Comparison of ENCODE assay signal across 13 cellular contexts in the genomic region with DNA sequence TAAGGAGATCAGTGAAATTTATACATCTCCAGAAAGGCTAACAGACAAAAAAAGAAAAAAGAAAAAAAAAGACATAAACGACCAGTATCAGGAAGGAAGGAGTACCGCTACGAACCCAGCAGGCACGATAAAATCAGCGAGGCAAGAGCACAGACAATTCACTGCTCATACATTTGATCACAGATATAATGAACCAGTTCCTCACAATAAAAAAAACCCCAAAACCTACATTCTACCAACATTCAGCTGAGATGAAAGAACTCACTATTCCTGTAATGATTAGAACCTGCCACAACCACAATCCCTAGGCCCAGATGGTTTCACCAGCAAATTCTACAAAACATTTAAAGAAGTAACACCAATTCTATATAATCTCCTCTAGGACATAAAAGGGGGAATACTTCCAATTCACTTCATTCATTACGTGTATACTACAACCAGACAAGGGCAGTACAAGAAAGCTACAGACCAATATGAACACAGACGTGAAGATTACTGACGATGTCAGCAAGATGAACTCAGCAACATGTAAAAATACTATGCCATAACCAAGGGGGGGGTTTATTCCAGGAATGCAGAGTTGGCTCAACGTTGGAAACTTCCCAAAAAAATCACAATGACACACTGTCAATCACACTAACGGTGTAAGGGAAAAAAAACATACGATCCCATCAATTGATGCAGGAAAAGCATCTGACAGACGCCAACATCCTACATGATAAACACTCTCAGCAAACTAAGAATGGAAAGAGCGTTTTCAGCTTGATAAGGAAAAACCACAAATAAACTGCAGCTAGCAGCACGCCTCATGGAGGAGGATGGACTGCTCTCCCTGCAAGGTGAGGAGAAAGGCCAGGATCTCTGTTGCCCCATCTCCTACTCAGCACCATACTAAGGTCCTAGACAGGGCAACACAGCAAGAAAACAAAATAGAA.
DNase-seq lines count a peak whose midpoint lies in the region; ATAC-seq, FAIRE-seq and TF ChIP-seq lines count a peak whose summit lies in the region.
"Had no signal": no experiment of that assay in that cellular context is flagged by ENCODE, and none has a peak within 500 bp of the region (broad histone marks: within the 10 kb centered on the region; RNA-seq: fewer than 3 reads in every experiment).

No MANE protein-coding gene starts in this region.

- POLR2A ChIA-PET in WTC11 (lab: Charles Lee) = no interaction called here

- peak overlapping the region; percentile 81 for H3K4me3 ChIP-seq in CD4-positive, CD25-positive, alpha-beta regulatory T cell (ENCODE audit: low read depth, low read length)
- H3K4me3 ChIP-seq in gastroesophageal sphincter = no peak overlapping the region
- H3K4me3 ChIP-seq: gastrocnemius medialis had no signal

- H3K9me3 Mint-ChIP-seq in CD4-positive, CD25-positive, alpha-beta regulatory T cell = no peaks in the 10 kb centered on the region
- H3K9me3 Mint-ChIP-seq in WTC11 = 0 out of 2 replicates have a peak, but pooled peaks cover 3% of the 10 kb centered on the region
- H3K9me3 Mint-ChIP-seq in effector memory CD8-positive, alpha-beta T cell = no peaks in the 10 kb centered on the region

- H3K27me3 Mint-ChIP-seq in CD4-positive, CD25-positive, alpha-beta regulatory T cell = no peaks in the 10 kb centered on the region
- no peaks in the 10 kb centered on the region for H3K27me3 Mint-ChIP-seq in WTC11 (ENCODE audit: low read depth)
- no peaks in the 10 kb centered on the region for H3K27me3 Mint-ChIP-seq in effector memory CD8-positive, alpha-beta T cell

- no peaks in the 10 kb centered on the region for H3K27me3 ChIP-seq in CD4-positive, CD25-positive, alpha-beta regulatory T cell (ENCODE audit: control insufficient read depth, insufficient read depth, low read length)
- no peaks in the 10 kb centered on the region for H3K27me3 ChIP-seq in gastroesophageal sphincter
- H3K27me3 ChIP-seq: gastrocnemius medialis had no signal

- no peaks in the 10 kb centered on the region for H3K9me3 ChIP-seq in CD4-positive, CD25-positive, alpha-beta regulatory T cell (ENCODE audit: control insufficient read depth in 2 of 2, low read length in 2 of 2)
- H3K9me3 ChIP-seq in gastroesophageal sphincter = no peaks in the 10 kb centered on the region
- H3K9me3 ChIP-seq: gastrocnemius medialis, neutrophil had no signal

- peaks cover 21% of the 10 kb centered on the region for H3K36me3 Mint-ChIP-seq in CD4-positive, CD25-positive, alpha-beta regulatory T cell
- peaks cover under 1% of the 10 kb centered on the region for H3K36me3 Mint-ChIP-seq in WTC11
- H3K36me3 Mint-ChIP-seq in effector memory CD8-positive, alpha-beta T cell (ENCODE audit: insufficient read depth) = peaks cover 7% of the 10 kb centered on the region

- H3K4me1 ChIP-seq in CD4-positive, CD25-positive, alpha-beta regulatory T cell (ENCODE audit: control insufficient read depth, insufficient read depth, low read length, poor library complexity, severe bottlenecking) = peaks cover 73% of the 10 kb centered on the region
- H3K4me1 ChIP-seq in gastroesophageal sphincter = no peaks in the 10 kb centered on the region
- H3K4me1 ChIP-seq: gastrocnemius medialis had no signal

- no peak for TF ChIP-seq EP300 in gastroesophageal sphincter (IDR thresholded peaks at IDR 0.05)

- H3K4me1 Mint-ChIP-seq in CD4-positive, CD25-positive, alpha-beta regulatory T cell = peaks cover 24 to 76% (median 55%) of the 10 kb centered on the region in 4 donors
- no peaks in the 10 kb centered on the region for H3K4me1 Mint-ChIP-seq in WTC11
- H3K4me1 Mint-ChIP-seq in effector memory CD8-positive, alpha-beta T cell (ENCODE audit: low read depth in 2 of 2) = peaks cover 47 to 63% of the 10 kb centered on the region in 2 donors
- H3K4me1 Mint-ChIP-seq: H9 had no signal

- CTCF ChIA-PET in WTC11 (lab: Charles Lee) = interaction anchor here (1.3 kb wide), 1 partner anchor 43 kb away, joined by 5 read pairs; no protein-coding TSS in a partner anchor

- no peak for TF ChIP-seq CTCF in WTC11 (IDR thresholded peaks at IDR 0.05)
- no peak for TF ChIP-seq CTCF in gastroesophageal sphincter (IDR thresholded peaks at IDR 0.05)

- H3K27ac ChIP-seq in CD4-positive, CD25-positive, alpha-beta regulatory T cell (ENCODE audit: insufficient read depth, low read length, poor library complexity, severe bottlenecking) = peak overlapping the region; percentile 90
- no peak overlapping the region for H3K27ac ChIP-seq in gastroesophageal sphincter
- H3K27ac ChIP-seq: gastrocnemius medialis, neutrophil had no signal

- H3K27ac Mint-ChIP-seq in CD4-positive, CD25-positive, alpha-beta regulatory T cell = peak overlapping the region; percentile 93 to 96 (median 95)
- H3K27ac Mint-ChIP-seq in WTC11 = 0 out of 2 replicates have a peak overlapping the region, but pooled peaks have one; percentile 32
- peak overlapping the region; percentile 72 to 73 for H3K27ac Mint-ChIP-seq in effector memory CD8-positive, alpha-beta T cell

- peaks cover 27% of the 10 kb centered on the region for H3K36me3 ChIP-seq in CD4-positive, CD25-positive, alpha-beta regulatory T cell (ENCODE audit: control insufficient read depth, insufficient read depth, low read length)
- H3K36me3 ChIP-seq in gastroesophageal sphincter = peaks cover 0 to 14% of the 10 kb centered on the region in 2 donors
- H3K36me3 ChIP-seq: gastrocnemius medialis, neutrophil had no signal

- FAIRE-seq in HTR-8/SVneo (lab: Jason Lieb, UNC) = peak; percentile 57

- peak; percentile 40 to 53 for ATAC-seq in CD4-positive, CD25-positive, alpha-beta regulatory T cell (ENCODE audit: low read depth in 2 of 2)
- ATAC-seq in WTC11 (no peak), gastroesophageal sphincter (no peak), GM21515 (IDR thresholded peaks at IDR 0.05; ENCODE audit: unreplicated experiment) (no peak)
- peak; percentile 74 for ATAC-seq in effector memory CD8-positive, alpha-beta T cell (replicated peaks)
- ATAC-seq: gastrocnemius medialis had no signal

- DNase-seq in CD4-positive, CD25-positive, alpha-beta regulatory T cell = peak in 2 of 3 donors; percentile 73 to 74
- DNase-seq in HTR-8/SVneo (ENCODE audit: insufficient read length, low spot score) (no peak), WTC11 (ENCODE audit: low spot score) (no peak), hypothalamus (lab: John Stamatoyannopoulos, UW) (no peak), NCI-H187 treated with DMSO at 0.1 percent for 48 hours (lab: John Stamatoyannopoulos, UW) (no peak)
- DNase-seq in effector memory CD8-positive, alpha-beta T cell = no peak
- DNase-seq: activated effector memory CD4-positive, alpha-beta T cell treated with Interleukin-2 at 50 U/mL for 16 hours; gastrocnemius medialis; H9; NCI-H2081 had no signal

- 68 to 70% methylated on average over 10 to 13 of the region's 14 CpGs for WGBS in gastroesophageal sphincter (ENCODE audit: low coverage in 1 of 2), 2 donors

- peak overlapping the region; percentile 68 to 70 (median 70) for H3K4me3 Mint-ChIP-seq in CD4-positive, CD25-positive, alpha-beta regulatory T cell
- H3K4me3 Mint-ChIP-seq in WTC11 = no peak overlapping the region
- H3K4me3 Mint-ChIP-seq in effector memory CD8-positive, alpha-beta T cell = peak overlapping the region; percentile 58 to 60
- H3K4me3 Mint-ChIP-seq: H9 had no signal

- no peak for TF ChIP-seq POLR2A in gastroesophageal sphincter (IDR thresholded peaks at IDR 0.05)

TF ChIP-seq in WTC11, 78 proteins besides CTCF, POLR2A, EP300 and RAD21:
- TF ChIP-seq, protein P1, sequence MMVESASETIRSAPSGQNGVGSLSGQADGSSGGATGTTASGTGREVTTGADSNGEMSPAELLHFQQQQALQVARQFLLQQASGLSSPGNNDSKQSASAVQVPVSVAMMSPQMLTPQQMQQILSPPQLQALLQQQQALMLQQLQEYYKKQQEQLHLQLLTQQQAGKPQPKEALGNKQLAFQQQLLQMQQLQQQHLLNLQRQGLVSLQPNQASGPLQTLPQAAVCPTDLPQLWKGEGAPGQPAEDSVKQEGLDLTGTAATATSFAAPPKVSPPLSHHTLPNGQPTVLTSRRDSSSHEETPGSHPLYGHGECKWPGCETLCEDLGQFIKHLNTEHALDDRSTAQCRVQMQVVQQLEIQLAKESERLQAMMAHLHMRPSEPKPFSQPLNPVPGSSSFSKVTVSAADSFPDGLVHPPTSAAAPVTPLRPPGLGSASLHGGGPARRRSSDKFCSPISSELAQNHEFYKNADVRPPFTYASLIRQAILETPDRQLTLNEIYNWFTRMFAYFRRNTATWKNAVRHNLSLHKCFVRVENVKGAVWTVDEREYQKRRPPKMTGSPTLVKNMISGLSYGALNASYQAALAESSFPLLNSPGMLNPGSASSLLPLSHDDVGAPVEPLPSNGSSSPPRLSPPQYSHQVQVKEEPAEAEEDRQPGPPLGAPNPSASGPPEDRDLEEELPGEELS (CRISPR knock-in tag; IDR thresholded peaks at IDR 0.05) = no peak
- TF ChIP-seq ESRRA (CRISPR knock-in tag; IDR thresholded peaks at IDR 0.05; ENCODE audit: borderline replicate concordance) (no peak), ZNF423 (CRISPR knock-in tag; IDR thresholded peaks at IDR 0.05) (no peak), ZNF396 (CRISPR knock-in tag; IDR thresholded peaks at IDR 0.05; ENCODE audit: borderline replicate concordance) (no peak), FOXP1 (CRISPR knock-in tag; IDR thresholded peaks at IDR 0.05; ENCODE audit: borderline replicate concordance) (no peak), NR2C2 (CRISPR knock-in tag; IDR thresholded peaks at IDR 0.05) (no peak), SOX15 (CRISPR knock-in tag; IDR thresholded peaks at IDR 0.05) (no peak), FOXK1 (CRISPR knock-in tag; IDR thresholded peaks at IDR 0.05) (no peak), NR3C1 (CRISPR knock-in tag; conservative IDR thresholded peaks at IDR 0.05; ENCODE audit: low read depth) (no peak), NFATC4 (CRISPR knock-in tag; IDR thresholded peaks at IDR 0.05) (no peak), TP53 (CRISPR knock-in tag; IDR thresholded peaks at IDR 0.05) (no peak), E2F1 (CRISPR knock-in tag; IDR thresholded peaks at IDR 0.05) (no peak)
TF ChIP-seq in WTC11: peak in this region for 0.

Comparison
In these comparisons a context has a peak if more than half of its experiments do, and no peak if none do; other contexts are left out.
1. ATAC-seq: peak in CD4-positive, CD25-positive, alpha-beta regulatory T cell (2 of 2) and effector memory CD8-positive, alpha-beta T cell (single experiment); none in WTC11 (single experiment), gastroesophageal sphincter (single experiment) and GM21515 (single experiment).
2. DNase-seq: peak in CD4-positive, CD25-positive, alpha-beta regulatory T cell (2 of 3); none in HTR-8/SVneo (single experiment), WTC11 (single experiment), effector memory CD8-positive, alpha-beta T cell (0 of 3), hypothalamus (0 of 51) and NCI-H187 treated with DMSO at 0.1 percent for 48 hours (single experiment).
3. H3K27ac Mint-ChIP-seq: peak in every context shown above with its lines; median percentile 95 in CD4-positive, CD25-positive, alpha-beta regulatory T cell; 72 in effector memory CD8-positive, alpha-beta T cell; 32 in WTC11.